ENCODE assay signal across 8 cellular contexts in the genomic region with DNA sequence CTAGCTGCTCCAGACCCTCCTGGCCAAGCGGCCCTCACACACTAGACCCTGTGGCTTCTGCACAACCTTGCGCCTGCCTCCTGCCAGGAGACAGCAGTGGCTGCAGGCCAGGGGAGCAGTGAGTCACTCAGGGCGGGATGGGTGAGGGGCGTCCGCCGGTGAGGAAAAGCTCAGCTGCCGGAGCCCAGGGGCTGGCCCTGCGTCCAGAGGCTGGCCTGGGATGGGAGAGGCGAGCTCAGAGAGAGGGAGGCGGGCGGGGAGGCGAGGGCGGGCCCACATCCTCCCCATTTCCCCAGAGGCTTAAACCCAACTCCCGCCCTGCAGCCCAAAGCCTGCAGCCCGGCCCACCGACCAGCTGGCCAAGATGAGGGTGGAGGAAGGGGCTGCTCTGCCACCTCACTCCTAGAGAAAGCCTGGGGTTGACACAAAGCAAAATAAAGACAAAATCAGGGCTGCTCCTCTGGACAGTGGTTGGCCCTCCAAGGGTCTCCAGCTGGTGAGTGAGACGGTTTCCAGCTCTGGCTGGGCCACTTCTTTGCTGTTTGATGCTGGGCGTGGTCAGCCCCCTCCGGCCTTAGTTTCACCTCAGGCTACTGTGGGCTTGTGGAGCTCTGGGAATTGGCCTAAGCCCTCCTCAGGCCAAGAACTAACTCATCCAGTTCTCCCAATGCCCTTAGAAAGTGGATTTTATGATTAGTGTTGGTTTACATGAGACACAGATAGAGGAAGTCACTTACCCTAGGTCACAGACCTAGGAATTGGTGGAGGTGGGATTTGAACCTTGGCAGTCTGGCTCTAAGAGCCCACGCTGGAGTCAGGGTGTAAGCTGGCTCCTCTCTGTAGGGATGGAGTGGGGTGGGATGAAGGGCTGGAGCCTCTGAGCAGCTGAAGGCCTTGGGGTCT. TPM values are rescaled to one million over a fixed set of nuclear protein-coding genes. Genes with fewer than 3 reads are reported as not detected.
DNase-seq lines count a peak whose midpoint lies in the region; ATAC-seq, FAIRE-seq and TF ChIP-seq lines count a peak whose summit lies in the region.

No MANE protein-coding gene starts in this region.

- 33 to 55% (median 44%) methylated on average over 19 to 20 of the region's 20 CpGs for WGBS in small intestine, 3 donors

- intact Hi-C loops in dendritic cell treated with granulocyte-macrophage colony-stimulating factor and Interleukin-4, amounts not matched to agents 40 ng/mL and 50 ng/mL, for 4 days (cut with micrococcal nuclease): no loop called here
- intact Hi-C loops in mucosa of descending colon (cut with DNase I, micrococcal nuclease): no loop called here

- TF ChIP-seq CTCF in BE2C (IDR thresholded peaks at IDR 0.05; ENCODE audit: low read depth, low read length) (no peak), mucosa of descending colon (IDR thresholded peaks at IDR 0.05) (no peak)

- H3K27me3 ChIP-seq in BE2C: no peaks in the 10 kb centered on the region
- H3K27me3 ChIP-seq in HUES6 (ENCODE audit: control insufficient read depth, insufficient read depth, low read length): no peaks in the 10 kb centered on the region
- H3K27me3 ChIP-seq in small intestine (ENCODE audit: control insufficient read depth in 2 of 2, insufficient read depth in 2 of 2, low read length in 2 of 2): no peaks in the 10 kb centered on the region

- no peak for FAIRE-seq in small intestine (lab: Jason Lieb, UNC)

- H3K9me3 Mint-ChIP-seq in dendritic cell treated with granulocyte-macrophage colony-stimulating factor and Interleukin-4, amounts not matched to agents 40 ng/mL and 50 ng/mL, for 4 days: peaks cover 9% of the 10 kb centered on the region

- ATAC-seq in GM19452 (IDR thresholded peaks at IDR 0.05; ENCODE audit: unreplicated experiment) (peak; percentile 37), mucosa of descending colon (peak; percentile 59)

- no peaks in the 10 kb centered on the region for H3K36me3 Mint-ChIP-seq in dendritic cell treated with granulocyte-macrophage colony-stimulating factor and Interleukin-4, amounts not matched to agents 40 ng/mL and 50 ng/mL, for 4 days (ENCODE audit: low read depth)

- no peak overlapping the region; the same call in 1 of the 2 replicates for H3K27ac ChIP-seq in HUES6 (ENCODE audit: low read depth, low read length)
- no peak overlapping the region for H3K27ac ChIP-seq in small intestine (ENCODE audit: low read depth in 1 of 2, low read length in 1 of 2)

- DNase-seq in BE2C (peak; percentile 93), mucosa of descending colon (peak in 2 of 3 donors; percentile 63 to 84), HuH-7.5 (ENCODE audit: low spot score) (no peak), small intestine (no peak)
- no peak for DNase-seq in activated CD8-positive, alpha-beta memory T cell treated with anti-CD3 and anti-CD28 coated beads, Interleukin-2, amount 50 U/mL, for 4 hours

- peak overlapping the region; percentile 35 for H3K27ac Mint-ChIP-seq in dendritic cell treated with granulocyte-macrophage colony-stimulating factor and Interleukin-4, amounts not matched to agents 40 ng/mL and 50 ng/mL, for 4 days

- H3K4me1 ChIP-seq in BE2C (peaks cover 31% of the 10 kb centered on the region), HUES6 (ENCODE audit: control insufficient read depth, insufficient read depth, low read length) (peaks cover 53% of the 10 kb centered on the region), mucosa of descending colon (ENCODE audit: low read depth) (no peaks in the 10 kb centered on the region), small intestine (ENCODE audit: control insufficient read depth in 2 of 2, insufficient read depth in 1 of 2, low read depth in 1 of 2, low read length in 1 of 2) (no peaks in the 10 kb centered on the region)

- peak overlapping the region; percentile 20 for H3K9ac ChIP-seq in HUES6 (ENCODE audit: low read length)

- peaks cover 8% of the 10 kb centered on the region for H3K27me3 Mint-ChIP-seq in dendritic cell treated with granulocyte-macrophage colony-stimulating factor and Interleukin-4, amounts not matched to agents 40 ng/mL and 50 ng/mL, for 4 days

- H3K36me3 ChIP-seq in BE2C (no peaks in the 10 kb centered on the region), HUES6 (ENCODE audit: control insufficient read depth, insufficient read depth, low read length) (no peaks in the 10 kb centered on the region), mucosa of descending colon (ENCODE audit: low read depth) (no peaks in the 10 kb centered on the region), small intestine (ENCODE audit: control insufficient read depth in 2 of 2, insufficient read depth in 2 of 2, low read length in 2 of 2) (no peaks in the 10 kb centered on the region)

- H3K9me3 ChIP-seq in BE2C (no peaks in the 10 kb centered on the region), HUES6 (ENCODE audit: control insufficient read depth, insufficient read depth, low read depth, low read length) (no peaks in the 10 kb centered on the region), mucosa of descending colon (no peaks in the 10 kb centered on the region), small intestine (ENCODE audit: control insufficient read depth, low read depth) (no peaks in the 10 kb centered on the region)

- H3K4me1 Mint-ChIP-seq in dendritic cell treated with granulocyte-macrophage colony-stimulating factor and Interleukin-4, amounts not matched to agents 40 ng/mL and 50 ng/mL, for 4 days (ENCODE audit: low read depth): peaks cover 54% of the 10 kb centered on the region

- no peak overlapping the region for H3K4me3 Mint-ChIP-seq in dendritic cell treated with granulocyte-macrophage colony-stimulating factor and Interleukin-4, amounts not matched to agents 40 ng/mL and 50 ng/mL, for 4 days

- H3K4me3 ChIP-seq in BE2C (ENCODE audit: low read depth, low read length): peak overlapping the region; percentile 53
- H3K4me3 ChIP-seq in HUES6 (ENCODE audit: low read depth, low read length): peak overlapping the region; percentile 14; the same call in 1 of the 2 replicates
- no peak overlapping the region for H3K4me3 ChIP-seq in mucosa of descending colon
- peak overlapping the region in 1 of 2 donors; percentile 22 for H3K4me3 ChIP-seq in small intestine (ENCODE audit: low read depth in 1 of 2, low read length in 2 of 2)

RNA-seq across cellular contexts. Expression of gene IQSEC1, which starts 50.6 kb away (rescaled TPM):
- polyA plus RNA-seq in BE2C (2012; ENCODE audit: insufficient read depth, insufficient read length, low read depth): 32.5 TPM
- 10 to 100 TPM; 19.8 to 42.2 (median 21.9) TPM for total RNA-seq in mucosa of descending colon
- 10 to 100 TPM in 1 of 3 donors, 1 to 10 TPM in 2; 1.1 to 11.8 (median 3.8) TPM for polyA plus RNA-seq in small intestine

Comparison
In these comparisons a context has a peak if more than half of its experiments do, and no peak if none do; other contexts are left out.
1. DNase-seq: peak in BE2C (single experiment) and mucosa of descending colon (2 of 3); none in activated CD8-positive, alpha-beta memory T cell treated with anti-CD3 and anti-CD28 coated beads, Interleukin-2, amount 50 U/mL, for 4 hours (single experiment), HuH-7.5 (single experiment) and small intestine (single experiment).